ENCODE assay signal across 8 cellular contexts in genomic region chrX:77785746-77786548, GRCh38. TPM values are rescaled to one million over a fixed set of nuclear protein-coding genes. Genes with fewer than 3 reads are reported as not detected.
DNase-seq lines count a peak whose midpoint lies in the region; ATAC-seq and TF ChIP-seq lines count a peak whose summit lies in the region.

A gene with protein sequence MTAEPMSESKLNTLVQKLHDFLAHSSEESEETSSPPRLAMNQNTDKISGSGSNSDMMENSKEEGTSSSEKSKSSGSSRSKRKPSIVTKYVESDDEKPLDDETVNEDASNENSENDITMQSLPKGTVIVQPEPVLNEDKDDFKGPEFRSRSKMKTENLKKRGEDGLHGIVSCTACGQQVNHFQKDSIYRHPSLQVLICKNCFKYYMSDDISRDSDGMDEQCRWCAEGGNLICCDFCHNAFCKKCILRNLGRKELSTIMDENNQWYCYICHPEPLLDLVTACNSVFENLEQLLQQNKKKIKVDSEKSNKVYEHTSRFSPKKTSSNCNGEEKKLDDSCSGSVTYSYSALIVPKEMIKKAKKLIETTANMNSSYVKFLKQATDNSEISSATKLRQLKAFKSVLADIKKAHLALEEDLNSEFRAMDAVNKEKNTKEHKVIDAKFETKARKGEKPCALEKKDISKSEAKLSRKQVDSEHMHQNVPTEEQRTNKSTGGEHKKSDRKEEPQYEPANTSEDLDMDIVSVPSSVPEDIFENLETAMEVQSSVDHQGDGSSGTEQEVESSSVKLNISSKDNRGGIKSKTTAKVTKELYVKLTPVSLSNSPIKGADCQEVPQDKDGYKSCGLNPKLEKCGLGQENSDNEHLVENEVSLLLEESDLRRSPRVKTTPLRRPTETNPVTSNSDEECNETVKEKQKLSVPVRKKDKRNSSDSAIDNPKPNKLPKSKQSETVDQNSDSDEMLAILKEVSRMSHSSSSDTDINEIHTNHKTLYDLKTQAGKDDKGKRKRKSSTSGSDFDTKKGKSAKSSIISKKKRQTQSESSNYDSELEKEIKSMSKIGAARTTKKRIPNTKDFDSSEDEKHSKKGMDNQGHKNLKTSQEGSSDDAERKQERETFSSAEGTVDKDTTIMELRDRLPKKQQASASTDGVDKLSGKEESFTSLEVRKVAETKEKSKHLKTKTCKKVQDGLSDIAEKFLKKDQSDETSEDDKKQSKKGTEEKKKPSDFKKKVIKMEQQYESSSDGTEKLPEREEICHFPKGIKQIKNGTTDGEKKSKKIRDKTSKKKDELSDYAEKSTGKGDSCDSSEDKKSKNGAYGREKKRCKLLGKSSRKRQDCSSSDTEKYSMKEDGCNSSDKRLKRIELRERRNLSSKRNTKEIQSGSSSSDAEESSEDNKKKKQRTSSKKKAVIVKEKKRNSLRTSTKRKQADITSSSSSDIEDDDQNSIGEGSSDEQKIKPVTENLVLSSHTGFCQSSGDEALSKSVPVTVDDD (N-terminal part only) (minus strand): TSS chrX:77786216. CDS start chrX:77786001, 215 bp downstream.

- peaks cover 53% of the 10 kb centered on the region for H3K79me2 ChIP-seq in PC-9 (ENCODE audit: low read depth)

- no peaks in the 10 kb centered on the region for H3K9me3 Mint-ChIP-seq in Calu3 (ENCODE audit: low read depth, unreplicated experiment)
- no peaks in the 10 kb centered on the region for H3K9me3 Mint-ChIP-seq in activated T-cell treated with anti-CD3 and anti-CD28 coated beads, Interleukin-2, amount 50 U/mL, for 24 hours

- BruUV-seq in Calu3 (replicated peaks; lab: Mats Ljungman, UMichigan) (no TSS peak), PC-9 (replicated peaks; lab: Mats Ljungman, UMichigan) (no TSS peak)

- H3K4me3 ChIP-seq in PC-9 = peak within 1 kb of the TSS; percentile 75
- peak within 1 kb of the TSS; percentile 33 to 80 for H3K4me3 ChIP-seq in muscle layer of colon (ENCODE audit: low read depth in 1 of 2, low read length in 2 of 2)

- H4K20me1 ChIP-seq in PC-9 (ENCODE audit: insufficient read depth) = peaks cover 35% of the 10 kb centered on the region

- peak within 1 kb of the TSS; percentile 89 for H3K4me3 Mint-ChIP-seq in Calu3 (ENCODE audit: low read depth, unreplicated experiment)
- peak within 1 kb of the TSS; percentile 96 for H3K4me3 Mint-ChIP-seq in activated T-cell treated with anti-CD3 and anti-CD28 coated beads, Interleukin-2, amount 50 U/mL, for 24 hours

- H3K4me1 ChIP-seq in PC-9 (replicated peaks; ENCODE audit: insufficient read depth) = peaks cover 14% of the 10 kb centered on the region
- no peaks in the 10 kb centered on the region for H3K4me1 ChIP-seq in muscle layer of colon (ENCODE audit: insufficient read depth, low read length)

- H3K36me3 ChIP-seq in PC-9 (ENCODE audit: low read depth) = no peaks in the 10 kb centered on the region
- no peaks in the 10 kb centered on the region for H3K36me3 ChIP-seq in muscle layer of colon (ENCODE audit: insufficient read depth, low read length)

- no peaks in the 10 kb centered on the region for H3F3A ChIP-seq in PC-9 (ENCODE audit: insufficient read depth, low read depth)

- peak within 1 kb of the TSS; percentile 96 for H3K27ac Mint-ChIP-seq in Calu3 (ENCODE audit: unreplicated experiment)
- H3K27ac Mint-ChIP-seq in activated T-cell treated with anti-CD3 and anti-CD28 coated beads, Interleukin-2, amount 50 U/mL, for 24 hours = peak within 1 kb of the TSS; percentile 100

- H2AFZ ChIP-seq in PC-9 = peak within 1 kb of the TSS; percentile 90

- intact Hi-C loops in Calu3 (cut with micrococcal nuclease; ENCODE audit: unreplicated experiment) = loop anchor here (10.0 kb wide), 2 partner anchors 91 to 121 kb away; no protein-coding TSS in a partner anchor
- intact Hi-C loops in PC-9 (cut with micrococcal nuclease; ENCODE audit: unreplicated experiment) = no loop called here

- no peaks in the 10 kb centered on the region for H3K27me3 Mint-ChIP-seq in Calu3 (ENCODE audit: unreplicated experiment)
- H3K27me3 Mint-ChIP-seq in activated T-cell treated with anti-CD3 and anti-CD28 coated beads, Interleukin-2, amount 50 U/mL, for 24 hours = peaks cover 3% of the 10 kb centered on the region

- POLR2A ChIA-PET in PC-9 (lab: Charles Lee; ENCODE audit: unreplicated experiment) = no interaction called here

- peaks cover 35% of the 10 kb centered on the region for H3K36me3 Mint-ChIP-seq in Calu3 (ENCODE audit: insufficient read depth, unreplicated experiment)
- H3K36me3 Mint-ChIP-seq in activated T-cell treated with anti-CD3 and anti-CD28 coated beads, Interleukin-2, amount 50 U/mL, for 24 hours (ENCODE audit: low read depth) = peaks cover 17% of the 10 kb centered on the region

- H3K4me1 Mint-ChIP-seq in Calu3 (ENCODE audit: low read depth, unreplicated experiment) = no peaks in the 10 kb centered on the region
- peaks cover 29% of the 10 kb centered on the region for H3K4me1 Mint-ChIP-seq in activated T-cell treated with anti-CD3 and anti-CD28 coated beads, Interleukin-2, amount 50 U/mL, for 24 hours (ENCODE audit: low read depth)

- ATAC-seq in GM21423 (IDR thresholded peaks at IDR 0.05; ENCODE audit: unreplicated experiment) (peak; percentile 95), esophagus mucosa (peak; percentile 81)

- H3K27ac ChIP-seq in PC-9 (peak within 1 kb of the TSS; percentile 91), muscle layer of colon (ENCODE audit: low read depth, low read length) (peak within 1 kb of the TSS; percentile 65)

- no peak for TF ChIP-seq CTCF in Calu3 (IDR thresholded peaks at IDR 0.05; ENCODE audit: unreplicated experiment)
- no peak for TF ChIP-seq CTCF in PC-9 (conservative IDR thresholded peaks at IDR 0.05)

- H3K9me2 ChIP-seq in PC-9 (ENCODE audit: insufficient read depth) = no peaks in the 10 kb centered on the region

- DNase-seq in Calu3 (peak; percentile 72), HuH-7.5 (ENCODE audit: low spot score) (peak; percentile 79), PC-9 (peak; percentile 63 to 69)
- DNase-seq in activated T-cell treated with anti-CD3 and anti-CD28 coated beads, Interleukin-2, amount 50 U/mL, for 24 hours = peak; percentile 79
- peak; percentile 41 for DNase-seq in stimulated activated CD8-positive, alpha-beta memory T cell treated with anti-CD3 and anti-CD28 coated beads, Interleukin-7, amount 100 ng/mL, for 24 hours (ENCODE audit: low read depth)

- peak within 1 kb of the TSS; percentile 53 for H3K9ac ChIP-seq in muscle layer of colon (ENCODE audit: low read length)

- CTCF ChIA-PET in Calu3 (lab: Charles Lee) (no interaction called here), PC-9 (lab: Charles Lee) (no interaction called here)

- no peaks in the 10 kb centered on the region for H3K9me3 ChIP-seq in PC-9 (ENCODE audit: insufficient read depth, low read depth)
- no peaks in the 10 kb centered on the region for H3K9me3 ChIP-seq in muscle layer of colon (ENCODE audit: low read length)

- no peaks in the 10 kb centered on the region for H3K27me3 ChIP-seq in PC-9 (ENCODE audit: insufficient read depth, low read depth)
- H3K27me3 ChIP-seq in muscle layer of colon (ENCODE audit: control insufficient read depth in 1 of 2, insufficient read depth in 2 of 2, low read length in 2 of 2) = no peaks in the 10 kb centered on the region

- peak within 1 kb of the TSS; percentile 87 for H3K4me2 ChIP-seq in PC-9

RNA-seq across cellular contexts. Expression of the gene that starts here (rescaled TPM):
- total RNA-seq in Calu3 (2022) (111 and 116 TPM in 2 replicates), PC-9 (2021) (87.6 and 93.3 TPM in 2 replicates), esophagus mucosa (34.2 TPM)

Comparison
In these comparisons a context has a peak if more than half of its experiments do, and no peak if none do; other contexts are left out.
1. Peak in every context shown above with its lines: DNase-seq, ATAC-seq, H3K4me3 ChIP-seq and H3K27ac ChIP-seq.